ENCODE assay signal across 1 cellular context in genomic region chr5:62593331-62593730, GRCh38.
A peak's percentile ranks its signal among the peaks of the same experiment; 100 is the strongest.
TF ChIP-seq lines count a peak whose summit lies in the region.

No MANE protein-coding gene starts in this region.

TF ChIP-seq in IMR-90, 13 proteins besides CTCF, POLR2A, EP300 and RAD21:
- TF ChIP-seq MAZ (IDR thresholded peaks at IDR 0.05; ENCODE audit: borderline replicate concordance, low read depth, low read length) (no peak), FOS (IDR thresholded peaks at IDR 0.05; ENCODE audit: low read depth, low read length) (no peak), ELK1 (IDR thresholded peaks at IDR 0.05; ENCODE audit: borderline replicate concordance, low read depth, low read length) (no peak), CHD1 (IDR thresholded peaks at IDR 0.05; ENCODE audit: low read depth, low read length) (no peak), NFE2L2 (IDR thresholded peaks at IDR 0.05; ENCODE audit: low read depth, low read length) (peak; percentile 87), RCOR1 (IDR thresholded peaks at IDR 0.05; ENCODE audit: insufficient replicate concordance, low read length) (no peak), MAFK (IDR thresholded peaks at IDR 0.05; ENCODE audit: low read depth, low read length) (no peak), SMC3 (IDR thresholded peaks at IDR 0.05; ENCODE audit: low read depth, low read length) (no peak), MXI1 (IDR thresholded peaks at IDR 0.05; ENCODE audit: borderline replicate concordance, low read depth, low read length) (no peak)
